14 cellular contexts compared by ENCODE assay signal in genomic region chr12:30197392-30198047, GRCh38.
DNase-seq lines count a peak whose midpoint lies in the region; ATAC-seq and TF ChIP-seq lines count a peak whose summit lies in the region.
"Had no signal": no experiment of that assay in that cellular context is flagged by ENCODE, and none has a peak within 500 bp of the region (broad histone marks: within the 10 kb centered on the region; RNA-seq: fewer than 3 reads in every experiment).

No MANE protein-coding gene starts in this region.

- CTCF ChIA-PET in activated CD8-positive, alpha-beta T cell treated with anti-CD3 and anti-CD28 coated beads, Interleukin-2, amount 10 ng/mL, durations not matched to agents 7 days and 5 days (lab: Charles Lee), result no interaction called here

- H3K27me3 ChIP-seq in HAP-1 (ENCODE audit: low read depth), result no peaks in the 10 kb centered on the region
- H3K27me3 ChIP-seq in foreskin keratinocyte, result peaks cover 30% of the 10 kb centered on the region
- H3K27me3 ChIP-seq: ascending aorta had no signal

- peaks cover 20 to 21% (median 21%) of the 10 kb centered on the region in 3 donors for H3K27me3 Mint-ChIP-seq in CD14-positive monocyte (ENCODE audit: low read depth in 3 of 3)
- peaks cover 15% of the 10 kb centered on the region for H3K27me3 Mint-ChIP-seq in activated CD8-positive, alpha-beta T cell treated with anti-CD3 and anti-CD28 coated beads, Interleukin-2, amount 10 ng/mL, durations not matched to agents 7 days and 5 days (ENCODE audit: low read depth)

- intact Hi-C loops in CD14-positive monocyte (cut with micrococcal nuclease), result no loop called here

- H3K36me3 Mint-ChIP-seq in CD14-positive monocyte, result no peaks in the 10 kb centered on the region
- H3K36me3 Mint-ChIP-seq in activated CD8-positive, alpha-beta T cell treated with anti-CD3 and anti-CD28 coated beads, Interleukin-2, amount 10 ng/mL, durations not matched to agents 7 days and 5 days (ENCODE audit: low read depth), result no peaks in the 10 kb centered on the region

- H3K4me3 Mint-ChIP-seq in CD14-positive monocyte, result no peak overlapping the region
- H3K4me3 Mint-ChIP-seq in activated CD8-positive, alpha-beta T cell treated with anti-CD3 and anti-CD28 coated beads, Interleukin-2, amount 10 ng/mL, durations not matched to agents 7 days and 5 days, result no peak overlapping the region

- H3K4me1 ChIP-seq in HAP-1 (peaks cover 28% of the 10 kb centered on the region), foreskin keratinocyte (no peaks in the 10 kb centered on the region)

- no peaks in the 10 kb centered on the region for H3K4me1 Mint-ChIP-seq in CD14-positive monocyte
- no peaks in the 10 kb centered on the region for H3K4me1 Mint-ChIP-seq in activated CD8-positive, alpha-beta T cell treated with anti-CD3 and anti-CD28 coated beads, Interleukin-2, amount 10 ng/mL, durations not matched to agents 7 days and 5 days (ENCODE audit: low read depth)

- no peak for TF ChIP-seq CTCF in foreskin keratinocyte (conservative IDR thresholded peaks at IDR 0.05)
- no peak for TF ChIP-seq CTCF in CD14-positive monocyte (IDR thresholded peaks at IDR 0.05)

- H3K9me3 ChIP-seq in HAP-1, result no peaks in the 10 kb centered on the region; the same call in 1 of the 2 replicates
- H3K9me3 ChIP-seq: ascending aorta had no signal

- DNase-seq in COLO829 (ENCODE audit: low spot score), result peak; percentile 37
- DNase-seq in HAP-1 (ENCODE audit: low spot score in 2 of 2), result peak; percentile 53 to 56
- peak; percentile 63 for DNase-seq in T1000 (lab: John Stamatoyannopoulos, UW)
- DNase-seq in foreskin keratinocyte, result peak; percentile 37 to 54
- no peak for DNase-seq in NCI-H2171 treated with DMSO at 0.1 percent for 48 hours (lab: John Stamatoyannopoulos, UW)
- DNase-seq in CD14-positive monocyte (ENCODE audit: low spot score), result no peak
- no peak for DNase-seq in activated CD8-positive, alpha-beta T cell treated with anti-CD3 and anti-CD28 coated beads, Interleukin-2, amount 10 ng/mL, durations not matched to agents 7 days and 5 days
- DNase-seq in germinal center (ENCODE audit: low spot score), result no peak
- DNase-seq: activated CD4-positive, CD25-positive, alpha-beta regulatory T cell; trophoblast cell had no signal

- POLR2A ChIA-PET in activated CD8-positive, alpha-beta T cell treated with anti-CD3 and anti-CD28 coated beads, Interleukin-2, amount 10 ng/mL, durations not matched to agents 7 days and 5 days (lab: Charles Lee), result no interaction called here

- no peak overlapping the region for H3K4me3 ChIP-seq in HAP-1
- H3K4me3 ChIP-seq: ascending aorta, SK-N-MC, skin epidermis had no signal

- peak; percentile 90 for ATAC-seq in foreskin keratinocyte
- ATAC-seq in activated CD8-positive, alpha-beta T cell treated with anti-CD3 and anti-CD28 coated beads, Interleukin-2, amount 10 ng/mL, durations not matched to agents 7 days and 5 days, result no peak
- ATAC-seq: HCT116 had no signal

- H3K36me3 ChIP-seq in HAP-1 (replicated peaks), result no peaks in the 10 kb centered on the region
- H3K36me3 ChIP-seq: ascending aorta had no signal

- H3K27ac Mint-ChIP-seq in CD14-positive monocyte, result no peak overlapping the region
- no peak overlapping the region for H3K27ac Mint-ChIP-seq in activated CD8-positive, alpha-beta T cell treated with anti-CD3 and anti-CD28 coated beads, Interleukin-2, amount 10 ng/mL, durations not matched to agents 7 days and 5 days

- H3K27ac ChIP-seq in foreskin keratinocyte, result no peak overlapping the region
- H3K27ac ChIP-seq: ascending aorta, SK-N-MC, skin epidermis had no signal

- H3K9me3 Mint-ChIP-seq in CD14-positive monocyte, result peaks cover 0 to 7% (median 4%) of the 10 kb centered on the region in 7 donors
- no peaks in the 10 kb centered on the region for H3K9me3 Mint-ChIP-seq in activated CD8-positive, alpha-beta T cell treated with anti-CD3 and anti-CD28 coated beads, Interleukin-2, amount 10 ng/mL, durations not matched to agents 7 days and 5 days (ENCODE audit: insufficient read depth)

- in situ Hi-C loops in HAP-1 (cut with MboI; ENCODE audit: low sequenced_read_pairs), result no loop called here

Comparison
In these comparisons a context has a peak if more than half of its experiments do, and no peak if none do; other contexts are left out.
1. DNase-seq: peak in COLO829 (single experiment), HAP-1 (2 of 2), T1000 (single experiment) and foreskin keratinocyte (2 of 2); none in NCI-H2171 treated with DMSO at 0.1 percent for 48 hours (single experiment), CD14-positive monocyte (single experiment), activated CD8-positive, alpha-beta T cell treated with anti-CD3 and anti-CD28 coated beads, Interleukin-2, amount 10 ng/mL, durations not matched to agents 7 days and 5 days (single experiment) and germinal center (single experiment).